In the genomic region with DNA sequence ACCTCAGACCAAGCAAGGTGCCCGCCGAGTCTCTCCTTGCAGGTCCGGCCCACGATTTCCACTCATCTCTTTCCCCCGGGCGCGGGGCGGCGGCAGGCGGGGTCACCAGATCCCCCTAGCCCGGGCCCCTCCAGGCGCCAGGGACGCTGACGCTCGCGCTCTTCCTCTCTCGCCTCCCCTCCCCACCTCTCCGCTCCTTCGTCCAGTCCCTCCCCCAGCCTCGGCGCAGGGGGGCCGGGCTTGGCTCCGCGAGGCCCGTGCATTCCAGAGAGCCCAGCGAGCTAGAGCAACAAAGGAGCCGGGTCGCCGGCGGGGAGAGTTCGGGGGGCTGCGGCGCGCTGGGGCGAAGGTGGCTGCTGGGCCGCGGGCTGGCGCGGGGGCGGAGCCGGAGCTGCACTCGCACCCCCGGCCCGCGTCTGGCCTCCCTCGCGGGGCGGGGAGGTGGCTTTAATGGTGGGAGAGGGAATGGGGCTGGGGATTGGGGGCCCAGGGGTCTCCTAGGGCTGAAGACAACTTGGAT, we compare ENCODE assay signal across 1 cellular context.
TF ChIP-seq lines count a peak whose summit lies in the region.

A gene (plus strand): TSS at position 262 of the 520 bp plus-strand sequence. CDS start 519 bp downstream, outside the sequence.

TF ChIP-seq in HEK293, 187 proteins besides CTCF, POLR2A, EP300 and RAD21 (continued from another document):
- TF ChIP-seq, protein P1, sequence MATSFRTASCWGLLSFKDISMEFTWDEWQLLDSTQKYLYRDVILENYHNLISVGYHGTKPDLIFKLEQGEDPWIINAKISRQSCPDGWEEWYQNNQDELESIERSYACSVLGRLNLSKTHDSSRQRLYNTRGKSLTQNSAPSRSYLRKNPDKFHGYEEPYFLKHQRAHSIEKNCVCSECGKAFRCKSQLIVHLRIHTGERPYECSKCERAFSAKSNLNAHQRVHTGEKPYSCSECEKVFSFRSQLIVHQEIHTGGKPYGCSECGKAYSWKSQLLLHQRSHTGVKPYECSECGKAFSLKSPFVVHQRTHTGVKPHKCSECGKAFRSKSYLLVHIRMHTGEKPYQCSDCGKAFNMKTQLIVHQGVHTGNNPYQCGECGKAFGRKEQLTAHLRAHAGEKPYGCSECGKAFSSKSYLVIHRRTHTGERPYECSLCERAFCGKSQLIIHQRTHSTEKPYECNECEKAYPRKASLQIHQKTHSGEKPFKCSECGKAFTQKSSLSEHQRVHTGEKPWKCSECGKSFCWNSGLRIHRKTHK (tag by site-specific recombination; IDR thresholded peaks at IDR 0.05): no peak
- TF ChIP-seq ZNF184 (tag by site-specific recombination; IDR thresholded peaks at IDR 0.05) (no peak), PRDM1 (tag by site-specific recombination; IDR thresholded peaks at IDR 0.05) (no peak), MZF1 (tag by site-specific recombination; IDR thresholded peaks at IDR 0.05; ENCODE audit: borderline replicate concordance) (peak; percentile 73; the same call in 1 of the 2 replicates), ZNF335 (tag by site-specific recombination; conservative IDR thresholded peaks at IDR 0.05) (peak; percentile 89), ZNF843 (tag by site-specific recombination; IDR thresholded peaks at IDR 0.05) (peak; percentile 52; the same call in 1 of the 2 replicates), IKZF3 (tag by site-specific recombination; IDR thresholded peaks at IDR 0.05) (no peak), EGR2 (tag by site-specific recombination; IDR thresholded peaks at IDR 0.05; ENCODE audit: low read depth) (no peak), ZNF629 (tag by site-specific recombination; IDR thresholded peaks at IDR 0.05) (no peak), ZNF10 (tag by site-specific recombination; IDR thresholded peaks at IDR 0.05) (no peak), ZNF121 (tag by site-specific recombination; IDR thresholded peaks at IDR 0.05) (no peak), KLF10 (tag by site-specific recombination; IDR thresholded peaks at IDR 0.05) (no peak), ZFP69B (tag by site-specific recombination; IDR thresholded peaks at IDR 0.05) (no peak), ZNF366 (tag by site-specific recombination; conservative IDR thresholded peaks at IDR 0.05) (peak; percentile 68), TRIM28 (IDR thresholded peaks at IDR 0.05; ENCODE audit: borderline replicate concordance, low read length) (no peak), RBAK (tag by site-specific recombination; IDR thresholded peaks at IDR 0.05) (no peak), SP2 (tag by site-specific recombination; IDR thresholded peaks at IDR 0.05) (peak; percentile 71), ZNF48 (tag by site-specific recombination; IDR thresholded peaks at IDR 0.05) (no peak), ZNF658 (tag by site-specific recombination; IDR thresholded peaks at IDR 0.05) (no peak), ZNF174 (tag by site-specific recombination; IDR thresholded peaks at IDR 0.05) (no peak), ZNF169 (tag by site-specific recombination; IDR thresholded peaks at IDR 0.05) (no peak), FEZF1 (tag by site-specific recombination; IDR thresholded peaks at IDR 0.05) (no peak), KLF8 (tag by site-specific recombination; IDR thresholded peaks at IDR 0.05) (no peak; the same call in 1 of the 2 replicates), ZBTB7A (tag by site-specific recombination; IDR thresholded peaks at IDR 0.05; ENCODE audit: low read depth) (no peak), ZNF501 (tag by site-specific recombination; IDR thresholded peaks at IDR 0.05) (0 out of 2 replicates have a peak, but pooled peaks have one; percentile 3), ZNF426 (tag by site-specific recombination; IDR thresholded peaks at IDR 0.05) (no peak), ZNF211 (tag by site-specific recombination; IDR thresholded peaks at IDR 0.05; ENCODE audit: low read depth) (no peak), ZEB2 (tag by site-specific recombination; IDR thresholded peaks at IDR 0.05) (peak; percentile 54; the same call in 1 of the 2 replicates), ZNF626 (tag by site-specific recombination; IDR thresholded peaks at IDR 0.05) (no peak)
- TF ChIP-seq, protein P2, sequence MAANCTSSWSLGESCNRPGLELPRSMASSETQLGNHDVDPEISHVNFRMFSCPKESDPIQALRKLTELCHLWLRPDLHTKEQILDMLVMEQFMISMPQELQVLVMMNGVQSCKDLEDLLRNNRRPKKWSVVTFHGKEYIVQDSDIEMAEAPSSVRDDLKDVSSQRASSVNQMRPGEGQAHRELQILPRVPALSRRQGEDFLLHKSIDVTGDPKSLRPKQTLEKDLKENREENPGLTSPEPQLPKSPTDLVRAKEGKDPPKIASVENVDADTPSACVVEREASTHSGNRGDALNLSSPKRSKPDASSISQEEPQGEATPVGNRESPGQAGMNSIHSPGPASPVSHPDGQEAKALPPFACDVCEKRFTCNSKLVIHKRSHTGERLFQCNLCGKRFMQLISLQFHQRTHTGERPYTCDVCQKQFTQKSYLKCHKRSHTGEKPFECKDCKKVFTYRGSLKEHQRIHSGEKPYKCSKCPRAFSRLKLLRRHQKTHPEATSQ (tag by site-specific recombination; IDR thresholded peaks at IDR 0.05): no peak
- TF ChIP-seq, protein P3, sequence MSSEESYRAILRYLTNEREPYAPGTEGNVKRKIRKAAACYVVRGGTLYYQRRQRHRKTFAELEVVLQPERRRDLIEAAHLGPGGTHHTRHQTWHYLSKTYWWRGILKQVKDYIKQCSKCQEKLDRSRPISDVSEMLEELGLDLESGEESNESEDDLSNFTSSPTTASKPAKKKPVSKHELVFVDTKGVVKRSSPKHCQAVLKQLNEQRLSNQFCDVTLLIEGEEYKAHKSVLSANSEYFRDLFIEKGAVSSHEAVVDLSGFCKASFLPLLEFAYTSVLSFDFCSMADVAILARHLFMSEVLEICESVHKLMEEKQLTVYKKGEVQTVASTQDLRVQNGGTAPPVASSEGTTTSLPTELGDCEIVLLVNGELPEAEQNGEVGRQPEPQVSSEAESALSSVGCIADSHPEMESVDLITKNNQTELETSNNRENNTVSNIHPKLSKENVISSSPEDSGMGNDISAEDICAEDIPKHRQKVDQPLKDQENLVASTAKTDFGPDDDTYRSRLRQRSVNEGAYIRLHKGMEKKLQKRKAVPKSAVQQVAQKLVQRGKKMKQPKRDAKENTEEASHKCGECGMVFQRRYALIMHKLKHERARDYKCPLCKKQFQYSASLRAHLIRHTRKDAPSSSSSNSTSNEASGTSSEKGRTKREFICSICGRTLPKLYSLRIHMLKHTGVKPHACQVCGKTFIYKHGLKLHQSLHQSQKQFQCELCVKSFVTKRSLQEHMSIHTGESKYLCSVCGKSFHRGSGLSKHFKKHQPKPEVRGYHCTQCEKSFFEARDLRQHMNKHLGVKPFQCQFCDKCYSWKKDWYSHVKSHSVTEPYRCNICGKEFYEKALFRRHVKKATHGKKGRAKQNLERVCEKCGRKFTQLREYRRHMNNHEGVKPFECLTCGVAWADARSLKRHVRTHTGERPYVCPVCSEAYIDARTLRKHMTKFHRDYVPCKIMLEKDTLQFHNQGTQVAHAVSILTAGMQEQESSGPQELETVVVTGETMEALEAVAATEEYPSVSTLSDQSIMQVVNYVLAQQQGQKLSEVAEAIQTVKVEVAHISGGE (tag by site-specific recombination; conservative IDR thresholded peaks at IDR 0.05; ENCODE audit: low read depth): peak; percentile 40; the same call in 1 of the 2 replicates
- TF ChIP-seq, protein P4, sequence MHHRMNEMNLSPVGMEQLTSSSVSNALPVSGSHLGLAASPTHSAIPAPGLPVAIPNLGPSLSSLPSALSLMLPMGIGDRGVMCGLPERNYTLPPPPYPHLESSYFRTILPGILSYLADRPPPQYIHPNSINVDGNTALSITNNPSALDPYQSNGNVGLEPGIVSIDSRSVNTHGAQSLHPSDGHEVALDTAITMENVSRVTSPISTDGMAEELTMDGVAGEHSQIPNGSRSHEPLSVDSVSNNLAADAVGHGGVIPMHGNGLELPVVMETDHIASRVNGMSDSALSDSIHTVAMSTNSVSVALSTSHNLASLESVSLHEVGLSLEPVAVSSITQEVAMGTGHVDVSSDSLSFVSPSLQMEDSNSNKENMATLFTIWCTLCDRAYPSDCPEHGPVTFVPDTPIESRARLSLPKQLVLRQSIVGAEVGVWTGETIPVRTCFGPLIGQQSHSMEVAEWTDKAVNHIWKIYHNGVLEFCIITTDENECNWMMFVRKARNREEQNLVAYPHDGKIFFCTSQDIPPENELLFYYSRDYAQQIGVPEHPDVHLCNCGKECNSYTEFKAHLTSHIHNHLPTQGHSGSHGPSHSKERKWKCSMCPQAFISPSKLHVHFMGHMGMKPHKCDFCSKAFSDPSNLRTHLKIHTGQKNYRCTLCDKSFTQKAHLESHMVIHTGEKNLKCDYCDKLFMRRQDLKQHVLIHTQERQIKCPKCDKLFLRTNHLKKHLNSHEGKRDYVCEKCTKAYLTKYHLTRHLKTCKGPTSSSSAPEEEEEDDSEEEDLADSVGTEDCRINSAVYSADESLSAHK (tag by site-specific recombination; IDR thresholded peaks at IDR 0.05): 0 out of 2 replicates have a peak, but pooled peaks have one; percentile 15
- TF ChIP-seq, protein P5, sequence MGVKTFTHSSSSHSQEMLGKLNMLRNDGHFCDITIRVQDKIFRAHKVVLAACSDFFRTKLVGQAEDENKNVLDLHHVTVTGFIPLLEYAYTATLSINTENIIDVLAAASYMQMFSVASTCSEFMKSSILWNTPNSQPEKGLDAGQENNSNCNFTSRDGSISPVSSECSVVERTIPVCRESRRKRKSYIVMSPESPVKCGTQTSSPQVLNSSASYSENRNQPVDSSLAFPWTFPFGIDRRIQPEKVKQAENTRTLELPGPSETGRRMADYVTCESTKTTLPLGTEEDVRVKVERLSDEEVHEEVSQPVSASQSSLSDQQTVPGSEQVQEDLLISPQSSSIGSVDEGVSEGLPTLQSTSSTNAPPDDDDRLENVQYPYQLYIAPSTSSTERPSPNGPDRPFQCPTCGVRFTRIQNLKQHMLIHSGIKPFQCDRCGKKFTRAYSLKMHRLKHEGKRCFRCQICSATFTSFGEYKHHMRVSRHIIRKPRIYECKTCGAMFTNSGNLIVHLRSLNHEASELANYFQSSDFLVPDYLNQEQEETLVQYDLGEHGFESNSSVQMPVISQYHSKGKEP (tag by site-specific recombination; IDR thresholded peaks at IDR 0.05): no peak
